ENCODE assay signal across 12 cellular contexts in genomic region chr7:47648301-47648900, GRCh38.
DNase-seq lines count a peak whose midpoint lies in the region; ATAC-seq and TF ChIP-seq lines count a peak whose summit lies in the region.
"Had no signal": no experiment of that assay in that cellular context is flagged by ENCODE, and none has a peak within 500 bp of the region (broad histone marks: within the 10 kb centered on the region; RNA-seq: fewer than 3 reads in every experiment).

No MANE protein-coding gene starts in this region.

- DNase-seq in MCF 10A (ENCODE audit: unreplicated experiment) (peak; percentile 89), breast epithelium (ENCODE audit: low spot score in 2 of 2) (no peak), astrocyte of the cerebellum (ENCODE audit: low read depth) (peak; percentile 86), left lung (no peak), HFFc6 (no peak), NCI-H2171 (lab: John Stamatoyannopoulos, UW) (no peak), mesenteric fat pad (ENCODE audit: low spot score) (no peak)
- no peak for DNase-seq in stimulated activated naive B cell treated with anti-CD40 and anti-IgM and Interleukin-4, amounts not matched to agents 10 μg/mL and 1 μg/mL and 100 μg/mL, for 72 hours
- DNase-seq: ACHN; effector memory CD8-positive, alpha-beta T cell; hypothalamus; PC-9 had no signal

- H3K27ac Mint-ChIP-seq in MCF 10A (ENCODE audit: low read depth, unreplicated experiment): peak overlapping the region; percentile 15
- H3K27ac Mint-ChIP-seq in stimulated activated naive B cell treated with anti-CD40 and anti-IgM and Interleukin-4, amounts not matched to agents 10 μg/mL and 1 μg/mL and 100 μg/mL, for 72 hours: peak overlapping the region; percentile 37
- H3K27ac Mint-ChIP-seq in HFFc6: no peak overlapping the region

- H3K9me3 Mint-ChIP-seq in MCF 10A (ENCODE audit: unreplicated experiment) (peaks cover 7% of the 10 kb centered on the region), HFFc6 (peaks cover 7% of the 10 kb centered on the region; the same call in 1 of the 2 replicates)
- peaks cover 8 to 9% of the 10 kb centered on the region in 2 donors for H3K9me3 Mint-ChIP-seq in stimulated activated naive B cell treated with anti-CD40 and anti-IgM and Interleukin-4, amounts not matched to agents 10 μg/mL and 1 μg/mL and 100 μg/mL, for 72 hours

- no TSS peak for BruUV-seq in MCF 10A (replicated peaks; lab: Mats Ljungman, UMichigan)

- TF ChIP-seq CTCF in MCF 10A (IDR thresholded peaks at IDR 0.05; ENCODE audit: unreplicated experiment): no peak
- no peak for TF ChIP-seq CTCF in breast epithelium (IDR thresholded peaks at IDR 0.05)
- no peak for TF ChIP-seq CTCF in astrocyte of the cerebellum (IDR thresholded peaks at IDR 0.05; ENCODE audit: low read depth, low read length, missing control alignments)
- no peak for TF ChIP-seq CTCF in left lung (IDR thresholded peaks at IDR 0.05)
- TF ChIP-seq CTCF in HFFc6 (IDR thresholded peaks at IDR 0.05): no peak

- H3K9me3 ChIP-seq in breast epithelium (no peaks in the 10 kb centered on the region), left lung (peaks cover 0 to 5% of the 10 kb centered on the region in 2 donors)

- H3K4me1 ChIP-seq in breast epithelium: no peaks in the 10 kb centered on the region
- peaks cover 6 to 17% of the 10 kb centered on the region in 2 donors for H3K4me1 ChIP-seq in left lung

- CTCF ChIA-PET in MCF 10A (lab: Yijun Ruan, JAX): no interaction called here

- POLR2A ChIA-PET in MCF 10A (lab: Yijun Ruan, JAX): interaction anchor here (0.6 to 0.8 kb wide), 2 partner anchors 44 to 353 kb away, joined by 3 read pairs; no protein-coding TSS in a partner anchor

- in situ Hi-C loops in astrocyte of the cerebellum (cut with HindIII; ENCODE audit: low sequenced_read_pairs): no loop called here

- H3K4me3 ChIP-seq in breast epithelium: no peak overlapping the region
- H3K4me3 ChIP-seq in astrocyte of the cerebellum (ENCODE audit: low read depth, low read length): no peak overlapping the region
- H3K4me3 ChIP-seq in left lung: no peak overlapping the region
- H3K4me3 ChIP-seq: PC-9 had no signal

- H3K4me3 Mint-ChIP-seq in MCF 10A (ENCODE audit: unreplicated experiment) (no peak overlapping the region), HFFc6 (no peak overlapping the region)
- H3K4me3 Mint-ChIP-seq in stimulated activated naive B cell treated with anti-CD40 and anti-IgM and Interleukin-4, amounts not matched to agents 10 μg/mL and 1 μg/mL and 100 μg/mL, for 72 hours: no peak overlapping the region
- H3K4me3 Mint-ChIP-seq: effector memory CD8-positive, alpha-beta T cell had no signal

- no peak for TF ChIP-seq POLR2A in breast epithelium (IDR thresholded peaks at IDR 0.05)

- H3K27me3 Mint-ChIP-seq in MCF 10A (ENCODE audit: insufficient read depth, unreplicated experiment) (no peaks in the 10 kb centered on the region), HFFc6 (ENCODE audit: insufficient read depth) (no peaks in the 10 kb centered on the region; the same call in none of the 2 replicates)
- H3K27me3 Mint-ChIP-seq in stimulated activated naive B cell treated with anti-CD40 and anti-IgM and Interleukin-4, amounts not matched to agents 10 μg/mL and 1 μg/mL and 100 μg/mL, for 72 hours: no peaks in the 10 kb centered on the region
- H3K27me3 Mint-ChIP-seq: effector memory CD8-positive, alpha-beta T cell had no signal

- H3K36me3 ChIP-seq in breast epithelium (no peaks in the 10 kb centered on the region), left lung (no peaks in the 10 kb centered on the region)

- peak; percentile 28 for ATAC-seq in left lung
- no peak for ATAC-seq in stimulated activated naive B cell treated with anti-CD40 and anti-IgM and Interleukin-4, amounts not matched to agents 10 μg/mL and 1 μg/mL and 100 μg/mL, for 72 hours (replicated peaks)
- ATAC-seq: effector memory CD8-positive, alpha-beta T cell had no signal

- intact Hi-C loops in MCF 10A (cut with micrococcal nuclease): no loop called here
- intact Hi-C loops in breast epithelium (cut with DNase I; ENCODE audit: low total_unique reads): no loop called here
- intact Hi-C loops in left lung (cut with DNase I): no loop called here

- H3K27me3 ChIP-seq in breast epithelium (no peaks in the 10 kb centered on the region), left lung (no peaks in the 10 kb centered on the region)

- H3K27ac ChIP-seq in breast epithelium (no peak overlapping the region), left lung (no peak overlapping the region)
- H3K27ac ChIP-seq: PC-9 had no signal

- peaks cover 19% of the 10 kb centered on the region for H3K4me1 Mint-ChIP-seq in MCF 10A (ENCODE audit: insufficient read depth, unreplicated experiment)
- peaks cover 24 to 40% of the 10 kb centered on the region in 2 donors for H3K4me1 Mint-ChIP-seq in stimulated activated naive B cell treated with anti-CD40 and anti-IgM and Interleukin-4, amounts not matched to agents 10 μg/mL and 1 μg/mL and 100 μg/mL, for 72 hours
- H3K4me1 Mint-ChIP-seq in HFFc6 (ENCODE audit: low read depth): peaks cover 30% of the 10 kb centered on the region

- H3K36me3 Mint-ChIP-seq in MCF 10A (ENCODE audit: insufficient read depth, unreplicated experiment) (no peaks in the 10 kb centered on the region), HFFc6 (ENCODE audit: low read depth) (peaks cover 6% of the 10 kb centered on the region)
- peaks cover 2 to 8% of the 10 kb centered on the region in 2 donors for H3K36me3 Mint-ChIP-seq in stimulated activated naive B cell treated with anti-CD40 and anti-IgM and Interleukin-4, amounts not matched to agents 10 μg/mL and 1 μg/mL and 100 μg/mL, for 72 hours

Comparison
In these comparisons a context has a peak if more than half of its experiments do, and no peak if none do; other contexts are left out.
1. DNase-seq: peak in MCF 10A (single experiment) and astrocyte of the cerebellum (single experiment); none in breast epithelium (0 of 2), left lung (0 of 2), stimulated activated naive B cell treated with anti-CD40 and anti-IgM and Interleukin-4, amounts not matched to agents 10 μg/mL and 1 μg/mL and 100 μg/mL, for 72 hours (single experiment), HFFc6 (single experiment), NCI-H2171 (single experiment) and mesenteric fat pad (single experiment).